Comparison of ENCODE assay signal across 1 cellular context in genomic region chr7:129917934-129918333, GRCh38.
TF ChIP-seq lines count a peak whose summit lies in the region.

No MANE protein-coding gene starts in this region.

TF ChIP-seq in GM23338, 12 proteins besides CTCF, POLR2A, EP300 and RAD21 (continued from another document):
- TF ChIP-seq ZNF462 (CRISPR knock-in tag; IDR thresholded peaks at IDR 0.05) (no peak), POLR2AphosphoS5 (IDR thresholded peaks at IDR 0.05; ENCODE audit: low read depth) (no peak), STAT1 (IDR thresholded peaks at IDR 0.05; ENCODE audit: unreplicated experiment) (no peak), ETS1 (IDR thresholded peaks at IDR 0.05) (no peak)
